Comparison of ENCODE assay signal across 23 cellular contexts in the genomic region with DNA sequence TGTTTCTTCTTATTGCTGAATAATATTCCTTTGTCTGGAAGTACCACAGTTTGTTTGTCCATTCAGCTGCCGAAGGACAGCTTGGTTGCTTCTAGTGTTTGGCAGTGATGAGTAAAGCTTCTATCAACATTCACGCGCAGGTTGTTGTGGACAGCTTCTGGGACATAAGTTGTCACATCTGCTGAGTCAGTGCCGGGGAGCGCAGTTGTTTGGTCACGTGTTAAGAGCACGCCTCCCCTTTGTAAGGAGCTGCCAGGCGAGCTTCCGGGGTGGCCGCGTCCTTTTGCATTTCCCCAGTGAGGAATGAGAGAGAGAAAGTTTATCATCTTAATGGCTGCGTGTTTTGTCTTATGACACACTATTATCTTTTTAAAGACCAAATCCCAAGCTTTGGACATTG. TPM values are rescaled to one million over a fixed set of nuclear protein-coding genes. Genes with fewer than 3 reads are reported as not detected.
A peak's percentile ranks its signal among the peaks of the same experiment; 100 is the strongest.
DNase-seq lines count a peak whose midpoint lies in the region; ATAC-seq and TF ChIP-seq lines count a peak whose summit lies in the region.
"Had no signal": no experiment of that assay in that cellular context is flagged by ENCODE, and none has a peak within 500 bp of the region (broad histone marks: within the 10 kb centered on the region; RNA-seq: fewer than 3 reads in every experiment).

No MANE protein-coding gene starts in this region.

- DNase-seq in NCI-H510A (lab: John Stamatoyannopoulos, UW) (peak; percentile 71), dorsolateral prefrontal cortex (peak in 9 of 10 donors; percentile 50 to 81 (median 64)), midbrain (lab: John Stamatoyannopoulos, UW) (peak; percentile 44), cortex of kidney (lab: John Stamatoyannopoulos, UW) (no peak), HT-29 (ENCODE audit: low spot score) (no peak)
- no peak for DNase-seq in stimulated activated naive CD4-positive, alpha-beta T cell treated with Interleukin-2 at 50 U/mL for 16 hours (lab: John Stamatoyannopoulos, UW)
- DNase-seq: activated CD4-positive, alpha-beta memory T cell treated with anti-CD3 and anti-CD28 coated beads for 36 hours; activated CD4-positive, CD25-positive, alpha-beta regulatory T cell; activated CD8-positive, alpha-beta memory T cell treated with anti-CD3 and anti-CD28 coated beads, Interleukin-2, amount 50 U/mL, for 4 hours; EL; mucosa of descending colon; NCI-H1436 treated with DMSO at 0.1 percent for 48 hours; NCI-H446 treated with DMSO at 0.1 percent for 48 hours; right lobe of liver; SHP77 treated with DMSO at 0.1 percent for 48 hours; stimulated activated CD4-positive, alpha-beta T cell treated with anti-CD3 and anti-CD28 coated beads, Interleukin-12 subunit alpha, Interleukin-12 subunit beta, amount 100 ng/mL, for 4 hours; stimulated activated CD4-positive, alpha-beta T cell treated with anti-CD3 and anti-CD28 coated beads, Interleukin-4, amount 100 ng/mL, for 1 hour; testis had no signal

- ATAC-seq in HG03139 (IDR thresholded peaks at IDR 0.05; ENCODE audit: unreplicated experiment): no peak
- ATAC-seq: activated naive CD4-positive, alpha-beta T cell treated with anti-CD3 and anti-CD28 coated beads, Interleukin-2, amount 50 U/mL, for 72 hours; mucosa of descending colon; Panc1; right lobe of liver; stimulated activated effector memory CD8-positive, alpha-beta T cell treated with anti-CD3 and anti-CD28 coated beads, Interleukin-12 subunit alpha, Interleukin-12 subunit beta, amount 100 ng/mL, for 72 hours had no signal

- intact Hi-C loops in dorsolateral prefrontal cortex (cut with DNase I): no loop called here

- peak in 2 of 56 donors; percentile 5 to 10 for TF ChIP-seq CTCF in dorsolateral prefrontal cortex (IDR thresholded peaks at IDR 0.05 in 54 of 56, conservative IDR thresholded peaks at IDR 0.05 in 2 of 56; ENCODE audit: low read depth in 1 of 56, partially characterized antibody in 56 of 56)

- H3K27ac ChIP-seq in dorsolateral prefrontal cortex: peak overlapping the region in 46 of 59 donors; percentile 4 to 83 (median 56)
- H3K27ac ChIP-seq: coronary artery, right lobe of liver, testis had no signal

- H3K27me3 ChIP-seq in dorsolateral prefrontal cortex: no peaks in the 10 kb centered on the region
- H3K27me3 ChIP-seq: right lobe of liver, testis had no signal

- H3K4me3 ChIP-seq in dorsolateral prefrontal cortex: peak overlapping the region in 7 of 59 donors; percentile 2 to 20 (median 9)
- H3K4me3 ChIP-seq: coronary artery, mucosa of descending colon, right lobe of liver, testis had no signal

RNA-seq across cellular contexts. Expression of a gene that starts 30.3 kb away (rescaled TPM):
- total RNA-seq in dorsolateral prefrontal cortex: 10 to 100 TPM; 26.9 to 53.0 (median 37.4) TPM
- total RNA-seq in HT-29 (2014; rRNA removed; shearing (Covaris generic)): 19.1 and 20.2 TPM in 2 replicates

RNA-seq across cellular contexts. Expression of a gene that starts 38.6 kb away (rescaled TPM):
- 10 to 100 TPM; 15.9 to 55.8 (median 38.9) TPM for total RNA-seq in dorsolateral prefrontal cortex
- total RNA-seq in HT-29 (2014; rRNA removed; shearing (Covaris generic)): not detected in 2 replicates

Comparison
In these comparisons a context has a peak if more than half of its experiments do, and no peak if none do; other contexts are left out.
1. DNase-seq: peak in NCI-H510A (single experiment), dorsolateral prefrontal cortex (9 of 10) and midbrain (single experiment); none in stimulated activated naive CD4-positive, alpha-beta T cell treated with Interleukin-2 at 50 U/mL for 16 hours (single experiment), cortex of kidney (single experiment) and HT-29 (single experiment).
2. RNA of a gene that starts 38.6 kb away (total RNA-seq): 15.9 to 55.8 TPM in dorsolateral prefrontal cortex; not detected in HT-29; every median in the first group is over 10 times any median in the second.